Comparison of ENCODE assay signal across 20 cellular contexts in genomic region chr6:54100411-54101006, GRCh38. TPM values are rescaled to one million over a fixed set of nuclear protein-coding genes. Genes with fewer than 3 reads are reported as not detected.
A peak's percentile ranks its signal among the peaks of the same experiment; 100 is the strongest.
DNase-seq lines count a peak whose midpoint lies in the region; ATAC-seq and TF ChIP-seq lines count a peak whose summit lies in the region.
"Had no signal": no experiment of that assay in that cellular context is flagged by ENCODE, and none has a peak within 500 bp of the region (broad histone marks: within the 10 kb centered on the region; RNA-seq: fewer than 3 reads in every experiment).

No MANE protein-coding gene starts in this region.

- peak overlapping the region; percentile 19; the same call in 1 of the 2 replicates for H3K4me2 ChIP-seq in MM.1S (ENCODE audit: low read depth, low read length)

- no peaks in the 10 kb centered on the region for H3K36me3 ChIP-seq in MM.1S (replicated peaks; ENCODE audit: insufficient read depth, low read length)
- H3K36me3 ChIP-seq: ascending aorta, thoracic aorta had no signal

- H3K4me3 Mint-ChIP-seq in activated T-helper 17 cell treated with anti-CD3 and anti-CD28 coated beads, Interleukin-2, amount 50 U/mL, for 72 hours: no peak overlapping the region
- H3K4me3 Mint-ChIP-seq: activated CD8-positive, alpha-beta T cell treated with anti-CD3 and anti-CD28 coated beads, Interleukin-2, amount 10 ng/mL, durations not matched to agents 7 days and 5 days; naive thymus-derived CD8-positive, alpha-beta T cell had no signal

- no peak overlapping the region for H3K9ac ChIP-seq in MM.1S (ENCODE audit: low read length)
- H3K9ac ChIP-seq: GM23248 had no signal

- H3F3A ChIP-seq in MM.1S (ENCODE audit: insufficient read depth, low read length): no peaks in the 10 kb centered on the region

- H3K4me1 ChIP-seq in MM.1S (ENCODE audit: low read length): no peaks in the 10 kb centered on the region
- H3K4me1 ChIP-seq: ascending aorta had no signal

- no peaks in the 10 kb centered on the region for H4K20me1 ChIP-seq in MM.1S (ENCODE audit: insufficient read depth, low read length)

- H3K4me3 ChIP-seq in MM.1S (ENCODE audit: low read length): no peak overlapping the region
- H3K4me3 ChIP-seq: ascending aorta, GM23248, thoracic aorta had no signal

- H3K27me3 ChIP-seq in MM.1S (replicated peaks; ENCODE audit: insufficient read depth, low read length): no peaks in the 10 kb centered on the region
- H3K27me3 ChIP-seq: ascending aorta had no signal

- ATAC-seq in GM18867 (IDR thresholded peaks at IDR 0.05; ENCODE audit: unreplicated experiment) (peak; percentile 87), GM21447 (IDR thresholded peaks at IDR 0.05; ENCODE audit: unreplicated experiment) (peak; percentile 87), HG03095 (IDR thresholded peaks at IDR 0.05; ENCODE audit: unreplicated experiment) (peak; percentile 67)
- no peak for ATAC-seq in activated T-helper 17 cell treated with anti-CD3 and anti-CD28 coated beads, Interleukin-2, amount 50 U/mL, for 72 hours (replicated peaks)
- ATAC-seq: activated CD8-positive, alpha-beta T cell treated with anti-CD3 and anti-CD28 coated beads, Interleukin-2, amount 10 ng/mL, durations not matched to agents 7 days and 5 days; naive thymus-derived CD8-positive, alpha-beta T cell; PC-3 had no signal

- H3K9me3 ChIP-seq in MM.1S (replicated peaks; ENCODE audit: insufficient read depth, low read length): no peaks in the 10 kb centered on the region
- H3K9me3 ChIP-seq: ascending aorta, thoracic aorta had no signal

- no peaks in the 10 kb centered on the region for H3K4me1 Mint-ChIP-seq in activated T-helper 17 cell treated with anti-CD3 and anti-CD28 coated beads, Interleukin-2, amount 50 U/mL, for 72 hours
- H3K4me1 Mint-ChIP-seq: naive thymus-derived CD8-positive, alpha-beta T cell had no signal

- no peak overlapping the region for H3K27ac ChIP-seq in MM.1S (ENCODE audit: low read length)
- H3K27ac ChIP-seq: ascending aorta, GM23248, thoracic aorta had no signal

- H3K27me3 Mint-ChIP-seq in activated T-helper 17 cell treated with anti-CD3 and anti-CD28 coated beads, Interleukin-2, amount 50 U/mL, for 72 hours: peaks cover 5% of the 10 kb centered on the region

- H3K9me2 ChIP-seq in MM.1S (replicated peaks; ENCODE audit: insufficient read depth, low read length): no peaks in the 10 kb centered on the region

- no peak for TF ChIP-seq CTCF in MM.1S (IDR thresholded peaks at IDR 0.05; ENCODE audit: low read length)

- H3K79me2 ChIP-seq in MM.1S (ENCODE audit: low read length): no peaks in the 10 kb centered on the region

- H3K27ac Mint-ChIP-seq in activated T-helper 17 cell treated with anti-CD3 and anti-CD28 coated beads, Interleukin-2, amount 50 U/mL, for 72 hours: no peak overlapping the region
- H3K27ac Mint-ChIP-seq: activated CD8-positive, alpha-beta T cell treated with anti-CD3 and anti-CD28 coated beads, Interleukin-2, amount 10 ng/mL, durations not matched to agents 7 days and 5 days; naive thymus-derived CD8-positive, alpha-beta T cell had no signal

- no peak for DNase-seq in MM.1S
- DNase-seq in DMS114 treated with DMSO at 0.1 percent for 48 hours (lab: John Stamatoyannopoulos, UW; ENCODE audit: unreplicated experiment): no peak
- no peak for DNase-seq in NCI-H446 treated with DMSO at 0.1 percent for 48 hours (lab: John Stamatoyannopoulos, UW)
- DNase-seq in NCI-H2029 (lab: John Stamatoyannopoulos, UW): no peak
- DNase-seq: activated CD8-positive, alpha-beta T cell treated with anti-CD3 and anti-CD28 coated beads, Interleukin-2, amount 10 ng/mL, durations not matched to agents 7 days and 5 days; activated gamma-delta T cell; cortex of kidney; GM23248; KBM-7; naive thymus-derived CD8-positive, alpha-beta T cell; NCI-H1417; NCI-H510A; PC-3 had no signal

- H3K9me3 Mint-ChIP-seq in activated T-helper 17 cell treated with anti-CD3 and anti-CD28 coated beads, Interleukin-2, amount 50 U/mL, for 72 hours: no peaks in the 10 kb centered on the region

- no peaks in the 10 kb centered on the region for H3K36me3 Mint-ChIP-seq in activated T-helper 17 cell treated with anti-CD3 and anti-CD28 coated beads, Interleukin-2, amount 50 U/mL, for 72 hours (ENCODE audit: low read depth)
- H3K36me3 Mint-ChIP-seq: naive thymus-derived CD8-positive, alpha-beta T cell had no signal

- peak overlapping the region; percentile 21; the same call in 1 of the 2 replicates for H2AFZ ChIP-seq in MM.1S (ENCODE audit: low read length)
- H2AFZ ChIP-seq: GM23248 had no signal

RNA-seq across cellular contexts. Expression of gene MLIP, which starts 10.7 kb away (rescaled TPM):
- total RNA-seq in activated T-helper 17 cell treated with anti-CD3 and anti-CD28 coated beads, Interleukin-2, amount 50 U/mL, for 72 hours: not detected
- total RNA-seq: activated CD8-positive, alpha-beta T cell treated with anti-CD3 and anti-CD28 coated beads, Interleukin-2, amount 10 ng/mL, durations not matched to agents 7 days and 5 days; ascending aorta; fibroblast of lung; GM23248; naive thymus-derived CD8-positive, alpha-beta T cell; PC-3 had no signal
